10 cellular contexts compared by ENCODE assay signal in genomic region chr9:86287013-86287412, GRCh38. TPM values are rescaled to one million over a fixed set of nuclear protein-coding genes. Genes with fewer than 3 reads are reported as not detected.
DNase-seq lines count a peak whose midpoint lies in the region; ATAC-seq and TF ChIP-seq lines count a peak whose summit lies in the region.
"Had no signal": no experiment of that assay in that cellular context is flagged by ENCODE, and none has a peak within 500 bp of the region (broad histone marks: within the 10 kb centered on the region; RNA-seq: fewer than 3 reads in every experiment).

No MANE protein-coding gene starts in this region.

- H3K27ac Mint-ChIP-seq in GM23338 (peak overlapping the region; percentile 96), glutamatergic neuron (ENCODE audit: unreplicated experiment) (peak overlapping the region; percentile 72)

- H3K4me3 Mint-ChIP-seq in GM23338 (peak overlapping the region; percentile 28; the same call in 2 of the 3 replicates), glutamatergic neuron (ENCODE audit: unreplicated experiment) (peak overlapping the region; percentile 45)

- H3K36me3 Mint-ChIP-seq in GM23338 (ENCODE audit: low read depth) (no peaks in the 10 kb centered on the region), glutamatergic neuron (ENCODE audit: unreplicated experiment) (no peaks in the 10 kb centered on the region)

- H3K9me3 ChIP-seq in BE2C: no peaks in the 10 kb centered on the region
- H3K9me3 ChIP-seq: ovary had no signal

- H3K9me2 ChIP-seq in GM23338 (ENCODE audit: insufficient read depth): no peaks in the 10 kb centered on the region

- H3K27ac ChIP-seq in GM23338 (ENCODE audit: low read depth): no peak overlapping the region
- H3K27ac ChIP-seq: ovary had no signal

- H3F3A ChIP-seq in GM23338 (replicated peaks; ENCODE audit: low read depth): no peaks in the 10 kb centered on the region

- H3K27me3 ChIP-seq in BE2C (no peaks in the 10 kb centered on the region), GM23338 (ENCODE audit: insufficient read depth) (no peaks in the 10 kb centered on the region)
- H3K27me3 ChIP-seq: ovary had no signal

- H3K36me3 ChIP-seq in BE2C: peaks cover 3% of the 10 kb centered on the region; the same call in 1 of the 2 replicates
- no peaks in the 10 kb centered on the region for H3K36me3 ChIP-seq in GM23338 (ENCODE audit: insufficient read depth)
- H3K36me3 ChIP-seq: ovary had no signal

- no peaks in the 10 kb centered on the region for H4K20me1 ChIP-seq in GM23338 (replicated peaks; ENCODE audit: insufficient read depth)

- no peak overlapping the region for H3K4me2 ChIP-seq in GM23338

- H3K27me3 Mint-ChIP-seq in GM23338 (ENCODE audit: insufficient read depth, low read depth, poor library complexity) (peaks cover 13% of the 10 kb centered on the region), glutamatergic neuron (ENCODE audit: unreplicated experiment) (peaks cover 2% of the 10 kb centered on the region)

- no peak overlapping the region for H2AFZ ChIP-seq in GM23338

- H3K79me2 ChIP-seq in GM23338 (replicated peaks; ENCODE audit: insufficient read depth): no peaks in the 10 kb centered on the region

- H3K4me1 ChIP-seq in BE2C (no peaks in the 10 kb centered on the region), GM23338 (ENCODE audit: insufficient read depth) (peaks cover 23% of the 10 kb centered on the region)

- no peaks in the 10 kb centered on the region; the same call in 2 of the 3 replicates for H3K9me3 Mint-ChIP-seq in GM23338
- H3K9me3 Mint-ChIP-seq in glutamatergic neuron (ENCODE audit: unreplicated experiment): peaks cover 10% of the 10 kb centered on the region

- H3K4me3 ChIP-seq in BE2C (ENCODE audit: low read depth, low read length): no peak overlapping the region
- no peak overlapping the region for H3K4me3 ChIP-seq in GM23338
- H3K4me3 ChIP-seq: ovary had no signal

- ATAC-seq in GM23338: peak; percentile 37
- ATAC-seq in GM19351 (IDR thresholded peaks at IDR 0.05; ENCODE audit: unreplicated experiment): no peak
- no peak for ATAC-seq in HG03196 (IDR thresholded peaks at IDR 0.05; ENCODE audit: unreplicated experiment)

- DNase-seq in BE2C (peak; percentile 62), GM23338 (ENCODE audit: low spot score) (peak; percentile 92), OCI-M1 (lab: John Stamatoyannopoulos, UW) (peak; percentile 73), glutamatergic neuron (peak; percentile 47), HuH-7.5 (ENCODE audit: low spot score) (no peak)
- DNase-seq in activated CD8-positive, alpha-beta memory T cell treated with anti-CD3 and anti-CD28 coated beads, Interleukin-2, amount 50 U/mL, for 4 hours: no peak
- DNase-seq: activated T-cell treated with anti-CD3 and anti-CD28 coated beads for 4 hours had no signal

- H3K4me1 Mint-ChIP-seq in GM23338 (peaks cover 39% of the 10 kb centered on the region), glutamatergic neuron (ENCODE audit: low read depth, unreplicated experiment) (peaks cover 21% of the 10 kb centered on the region)

- TF ChIP-seq CTCF in BE2C (IDR thresholded peaks at IDR 0.05; ENCODE audit: low read depth, low read length) (peak; percentile 71), GM23338 (conservative IDR thresholded peaks at IDR 0.05; ENCODE audit: low read depth in 2 of 2) (peak; percentile 50 to 77), glutamatergic neuron (IDR thresholded peaks at IDR 0.05; ENCODE audit: partially characterized antibody, unreplicated experiment) (peak; percentile 11)

TF ChIP-seq in GM23338, 12 proteins besides CTCF, POLR2A, EP300 and RAD21:
- TF ChIP-seq REST (IDR thresholded peaks at IDR 0.05; ENCODE audit: unreplicated experiment) (no peak), CREB1 (CRISPR knock-in tag; IDR thresholded peaks at IDR 0.05; ENCODE audit: low read depth) (peak; percentile 85)

RNA-seq across cellular contexts. Expression of gene ISCA1, which starts 4.7 kb away (rescaled TPM):
- 23.6 TPM for polyA plus RNA-seq in BE2C (2012; ENCODE audit: insufficient read depth, insufficient read length, low read depth)
- 61.0 and 65.4 TPM in 2 replicates for total RNA-seq in GM23338 (2014; rRNA removed; shearing (Covaris generic))
- 43.7 and 54.9 TPM in 2 replicates for polyA plus RNA-seq in GM23338 (2016; fragmentation: Nextera tagmentation; extraction: Ambion mirVana)
- 60.8 TPM for total RNA-seq in glutamatergic neuron (ENCODE audit: unreplicated experiment)

RNA-seq across cellular contexts. Expression of gene C9orf153, which starts 27.6 kb away (rescaled TPM):
- not detected for polyA plus RNA-seq in BE2C (2012; ENCODE audit: insufficient read depth, insufficient read length, low read depth)
- 0.12 TPM in 1 of 2 replicates, not detected in the other for total RNA-seq in GM23338 (2014; rRNA removed; shearing (Covaris generic))
- 0.24 and 0.29 TPM in 2 replicates for polyA plus RNA-seq in GM23338 (2016; fragmentation: Nextera tagmentation; extraction: Ambion mirVana)
- 0.27 TPM for total RNA-seq in glutamatergic neuron (ENCODE audit: unreplicated experiment)

Comparison
In these comparisons a context has a peak if more than half of its experiments do, and no peak if none do; other contexts are left out.
1. DNase-seq: peak in BE2C (single experiment), GM23338 (single experiment), OCI-M1 (single experiment) and glutamatergic neuron (single experiment); none in HuH-7.5 (single experiment) and activated CD8-positive, alpha-beta memory T cell treated with anti-CD3 and anti-CD28 coated beads, Interleukin-2, amount 50 U/mL, for 4 hours (single experiment).
2. CTCF ChIP-seq: peak in every context shown above with its lines; median percentile 71 in BE2C; 64 in GM23338; 11 in glutamatergic neuron.